In the genomic region with DNA sequence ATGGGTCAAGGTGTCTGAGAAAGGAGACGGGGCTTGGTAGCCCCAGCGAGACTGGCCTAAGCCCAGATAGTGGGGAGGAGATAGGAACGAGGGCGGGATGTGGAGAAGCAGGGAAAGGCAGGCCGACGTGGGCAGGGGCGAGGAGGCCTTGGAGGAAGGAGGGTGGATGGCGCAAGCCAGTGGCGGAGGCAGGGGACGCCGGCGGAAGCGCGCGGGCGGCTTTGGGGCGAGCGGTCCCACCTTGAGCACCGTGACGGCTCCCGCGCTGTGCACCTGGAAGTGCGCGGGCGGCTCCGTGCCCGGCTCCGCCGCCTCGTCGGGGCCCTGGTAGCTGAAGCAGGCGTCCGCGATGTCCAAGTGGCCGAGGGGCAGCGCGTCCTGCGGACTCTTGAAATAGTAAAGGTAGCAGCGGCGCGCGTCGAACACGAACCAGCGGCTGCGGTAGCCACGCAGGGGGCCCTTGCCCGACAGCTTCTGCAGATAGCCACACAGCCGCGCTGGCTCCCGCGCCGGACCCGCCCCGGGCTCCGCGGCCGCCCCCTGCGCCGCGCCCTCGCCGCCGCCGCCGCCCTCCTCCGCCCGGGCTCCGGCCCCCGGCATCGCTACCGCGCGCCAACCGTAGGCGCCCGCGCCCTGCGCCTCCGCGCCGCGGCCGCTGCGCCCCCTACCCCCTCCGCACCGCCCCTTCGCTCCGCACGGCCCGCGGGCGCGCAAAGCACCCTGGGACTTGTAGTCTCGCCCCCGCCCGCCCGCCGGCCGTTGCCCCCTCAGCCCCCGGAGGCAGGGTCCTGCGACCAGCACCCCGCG, we compare ENCODE assay signal across 8 cellular contexts. TPM values are rescaled to one million over a fixed set of nuclear protein-coding genes. Genes with fewer than 3 reads are reported as not detected.
A peak's percentile ranks its signal among the peaks of the same experiment; 100 is the strongest.
DNase-seq lines count a peak whose midpoint lies in the region; ATAC-seq and TF ChIP-seq lines count a peak whose summit lies in the region.

TSS of gene TBC1D2B (minus strand) at position 659 of the 807 bp plus-strand sequence. CDS start at position 600, 59 bp downstream.

- H3K27ac Mint-ChIP-seq in naive B cell, result peak within 1 kb of the TSS; percentile 72 to 93 (median 88)

- TF ChIP-seq POLR2A in esophagus squamous epithelium (IDR thresholded peaks at IDR 0.05), result peak in 2 of 4 donors; percentile 13 to 28

- peak within 1 kb of the TSS; percentile 76 for H3K9ac ChIP-seq in OCI-LY1 (ENCODE audit: low read length)

- H3K27me3 ChIP-seq in OCI-LY1 (ENCODE audit: insufficient read depth, low read length), result no peaks in the 10 kb centered on the region
- H3K27me3 ChIP-seq in esophagus squamous epithelium, result no peaks in the 10 kb centered on the region

- H3K4me2 ChIP-seq in OCI-LY1 (ENCODE audit: low read length), result peak within 1 kb of the TSS; percentile 84

- H3K36me3 ChIP-seq in OCI-LY1 (ENCODE audit: insufficient read depth, low read length), result peaks cover 6% of the 10 kb centered on the region; the same call in 1 of the 2 replicates
- no peaks in the 10 kb centered on the region for H3K36me3 ChIP-seq in esophagus squamous epithelium

- intact Hi-C loops in esophagus squamous epithelium (cut with DNase I), result no loop called here

- H4K20me1 ChIP-seq in OCI-LY1 (ENCODE audit: insufficient read depth, low read length), result no peaks in the 10 kb centered on the region

- H3K4me1 ChIP-seq in OCI-LY1 (ENCODE audit: insufficient read depth, low read length, severe bottlenecking) (peaks cover 37% of the 10 kb centered on the region), esophagus squamous epithelium (peaks cover 19 to 58% (median 29%) of the 10 kb centered on the region in 3 donors)

- peaks cover 44% of the 10 kb centered on the region for H3K4me1 Mint-ChIP-seq in activated T-cell treated with anti-CD3 and anti-CD28 coated beads, Interleukin-2, amount 50 U/mL, for 4 hours (ENCODE audit: low read depth)
- peaks cover 28 to 34% (median 32%) of the 10 kb centered on the region in 3 donors for H3K4me1 Mint-ChIP-seq in naive B cell

- TF ChIP-seq CTCF in AG04449 (IDR thresholded peaks at IDR 0.05; ENCODE audit: insufficient read depth, low read length, missing control alignments) (no peak), OCI-LY1 (IDR thresholded peaks at IDR 0.05; ENCODE audit: low read length) (no peak), esophagus squamous epithelium (IDR thresholded peaks at IDR 0.05) (no peak)

- H3F3A ChIP-seq in OCI-LY1 (ENCODE audit: insufficient read depth, low read length), result no peaks in the 10 kb centered on the region

- CTCF ChIA-PET in AG04449 (lab: Yijun Ruan, JAX), result interaction anchor here (0.9 to 1.8 kb wide), 4 partner anchors 9 to 110 kb away, joined by 3 to 7 read pairs (median 3); no protein-coding TSS in a partner anchor

- peak within 1 kb of the TSS; percentile 95 for H3K4me3 Mint-ChIP-seq in activated T-cell treated with anti-CD3 and anti-CD28 coated beads, Interleukin-2, amount 50 U/mL, for 4 hours
- H3K4me3 Mint-ChIP-seq in naive B cell, result peak within 1 kb of the TSS; percentile 92 to 99 (median 96)

- H3K79me2 ChIP-seq in OCI-LY1 (ENCODE audit: insufficient read depth, low read length), result peaks cover 31% of the 10 kb centered on the region

- H3K9me2 ChIP-seq in OCI-LY1 (ENCODE audit: low read depth, low read length), result no peaks in the 10 kb centered on the region

- peak within 1 kb of the TSS; percentile 76 for H2AFZ ChIP-seq in OCI-LY1 (ENCODE audit: low read length)

- WGBS in esophagus squamous epithelium, 2 donors, result 0% methylated on average over 15 to 31 of the region's 104 CpGs

- POLR2A ChIA-PET in AG04449 (lab: Yijun Ruan, JAX), result interaction anchor here (0.6 to 0.9 kb wide), 3 partner anchors 10 to 35 kb away, joined by 3 to 4 read pairs (median 3); no protein-coding TSS in a partner anchor

- no peaks in the 10 kb centered on the region for H3K27me3 Mint-ChIP-seq in activated T-cell treated with anti-CD3 and anti-CD28 coated beads, Interleukin-2, amount 50 U/mL, for 4 hours (ENCODE audit: low read depth)
- H3K27me3 Mint-ChIP-seq in naive B cell, result no peaks in the 10 kb centered on the region

- H3K36me3 Mint-ChIP-seq in activated T-cell treated with anti-CD3 and anti-CD28 coated beads, Interleukin-2, amount 50 U/mL, for 4 hours (ENCODE audit: insufficient read depth), result peaks cover 6% of the 10 kb centered on the region
- H3K36me3 Mint-ChIP-seq in naive B cell, result peaks cover 0 to 7% of the 10 kb centered on the region in 2 donors

- peak; percentile 80 for ATAC-seq in GM18867 (IDR thresholded peaks at IDR 0.05; ENCODE audit: unreplicated experiment)
- peak; percentile 57 for ATAC-seq in HG03139 (IDR thresholded peaks at IDR 0.05; ENCODE audit: unreplicated experiment)
- peak; percentile 89 for ATAC-seq in activated T-cell treated with anti-CD3 and anti-CD28 coated beads, Interleukin-2, amount 50 U/mL, for 4 hours
- peak; percentile 90 to 92 for ATAC-seq in naive B cell (ENCODE audit: low read depth in 2 of 2)

- H3K9me3 Mint-ChIP-seq in activated T-cell treated with anti-CD3 and anti-CD28 coated beads, Interleukin-2, amount 50 U/mL, for 4 hours, result no peaks in the 10 kb centered on the region
- no peaks in the 10 kb centered on the region for H3K9me3 Mint-ChIP-seq in naive B cell

- no peaks in the 10 kb centered on the region for H3K9me3 ChIP-seq in OCI-LY1 (ENCODE audit: low read length)
- no peaks in the 10 kb centered on the region for H3K9me3 ChIP-seq in esophagus squamous epithelium

- H3K27ac ChIP-seq in OCI-LY1 (ENCODE audit: low read depth, low read length, poor library complexity, severe bottlenecking) (peak within 1 kb of the TSS; percentile 15), esophagus squamous epithelium (peak within 1 kb of the TSS; percentile 82 to 95 (median 92))

- H3K4me3 ChIP-seq in AG04449 (ENCODE audit: low read depth, low read length), result peak within 1 kb of the TSS; percentile 89
- H3K4me3 ChIP-seq in OCI-LY1 (ENCODE audit: low read depth, low read length, poor library complexity, severe bottlenecking), result peak within 1 kb of the TSS; percentile 70
- H3K4me3 ChIP-seq in esophagus squamous epithelium, result peak within 1 kb of the TSS; percentile 52 to 96 (median 76)

- DNase-seq in AG04449 (ENCODE audit: low read depth, low spot score), result no peak
- peak; percentile 64 for DNase-seq in activated T-cell treated with anti-CD3 and anti-CD28 coated beads, Interleukin-2, amount 50 U/mL, for 4 hours
- DNase-seq in esophagus squamous epithelium (lab: John Stamatoyannopoulos, UW), result no peak
- peak; percentile 60 for DNase-seq in naive B cell
- peak; percentile 68 for DNase-seq in stimulated activated naive CD4-positive, alpha-beta T cell treated with Interleukin-2 at 50 U/mL for 16 hours (lab: John Stamatoyannopoulos, UW)

RNA-seq across cellular contexts. Expression of gene TBC1D2B, which starts in this region (rescaled TPM):
- total RNA-seq in activated T-cell treated with anti-CD3 and anti-CD28 coated beads, Interleukin-2, amount 50 U/mL, for 4 hours, result 10 to 100 TPM; 22.8 to 24.9 (median 24.0) TPM
- 10 to 100 TPM; 13.0 to 30.7 (median 17.8) TPM for total RNA-seq in esophagus squamous epithelium
- polyA plus RNA-seq in naive B cell (ENCODE audit: low read depth in 6 of 6), result 1 to 10 TPM; 1.7 to 5.5 (median 2.9) TPM

Comparison
In these comparisons a context has a peak if more than half of its experiments do, and no peak if none do; other contexts are left out.
1. DNase-seq: peak in activated T-cell treated with anti-CD3 and anti-CD28 coated beads, Interleukin-2, amount 50 U/mL, for 4 hours (single experiment), naive B cell (single experiment) and stimulated activated naive CD4-positive, alpha-beta T cell treated with Interleukin-2 at 50 U/mL for 16 hours (single experiment); none in AG04449 (single experiment) and esophagus squamous epithelium (single experiment).
2. Peak in every context shown above with its lines, with median percentiles within 50 percentile points of each other: H3K4me3 ChIP-seq and ATAC-seq.